In genomic region chr16:19716183-19716582, GRCh38 we compare ENCODE assay signal across 10 cellular contexts. TPM values are rescaled to one million over a fixed set of nuclear protein-coding genes. Genes with fewer than 3 reads are reported as not detected.
DNase-seq lines count a peak whose midpoint lies in the region; ATAC-seq and TF ChIP-seq lines count a peak whose summit lies in the region.
"Had no signal": no experiment of that assay in that cellular context is flagged by ENCODE, and none has a peak within 500 bp of the region (broad histone marks: within the 10 kb centered on the region; RNA-seq: fewer than 3 reads in every experiment).

No MANE protein-coding gene starts in this region.

- H4K20me1 ChIP-seq in DOHH2 (ENCODE audit: control insufficient read depth, insufficient read depth, low read depth, low read length): peaks cover 5% of the 10 kb centered on the region; the same call in 1 of the 2 replicates

- H3K27ac Mint-ChIP-seq in WTC11: peak overlapping the region; percentile 21; the same call in 1 of the 2 replicates

- CTCF ChIA-PET in WTC11 (lab: Charles Lee): interaction anchor here (1.7 kb wide), 1 partner anchor 115 kb away, joined by 3 read pairs; no protein-coding TSS in a partner anchor

- no peak overlapping the region for H3K9ac ChIP-seq in iPS-18a (ENCODE audit: low read length)

- H3K36me3 Mint-ChIP-seq in WTC11: peaks cover 40% of the 10 kb centered on the region

- H3K4me1 ChIP-seq in DOHH2 (ENCODE audit: control insufficient read depth, low read length): peaks cover 22% of the 10 kb centered on the region
- peaks cover 25% of the 10 kb centered on the region for H3K4me1 ChIP-seq in iPS-18a (ENCODE audit: control insufficient read depth, low read depth, low read length)

- POLR2A ChIA-PET in WTC11 (lab: Charles Lee): no interaction called here

- H3K27me3 ChIP-seq in DOHH2 (ENCODE audit: control insufficient read depth, low read length): no peaks in the 10 kb centered on the region
- H3K27me3 ChIP-seq in iPS-18a (ENCODE audit: control insufficient read depth, insufficient read depth, low read length): no peaks in the 10 kb centered on the region

- H3K9me3 Mint-ChIP-seq in WTC11: no peaks in the 10 kb centered on the region

- H3K36me3 ChIP-seq in DOHH2 (ENCODE audit: control insufficient read depth, low read length) (peaks cover 52% of the 10 kb centered on the region), iPS-18a (ENCODE audit: control insufficient read depth, low read depth, low read length) (peaks cover 30% of the 10 kb centered on the region)

- H3K27me3 Mint-ChIP-seq in WTC11 (ENCODE audit: low read depth): no peaks in the 10 kb centered on the region

- H3K4me1 Mint-ChIP-seq in WTC11: peaks cover 43% of the 10 kb centered on the region

- H3K4me3 ChIP-seq in DOHH2 (ENCODE audit: low read length): peak overlapping the region; percentile 98
- peak overlapping the region; percentile 100 for H3K4me3 ChIP-seq in iPS-18a (ENCODE audit: low read length)

- DNase-seq in WTC11 (ENCODE audit: low spot score): no peak
- DNase-seq in cerebellar cortex (ENCODE audit: low spot score): no peak
- DNase-seq in midbrain (lab: John Stamatoyannopoulos, UW): no peak
- no peak for DNase-seq in AG08396 (ENCODE audit: low spot score)
- no peak for DNase-seq in middle frontal gyrus (ENCODE audit: extremely low spot score, low spot score)
- DNase-seq: NCI-H1694, retina had no signal

- ATAC-seq in WTC11: no peak

- H3K9me2 ChIP-seq in DOHH2 (replicated peaks; ENCODE audit: control insufficient read depth, low read length): no peaks in the 10 kb centered on the region

- peak overlapping the region; percentile 97 for H3K4me3 Mint-ChIP-seq in WTC11

- H3K9me3 ChIP-seq in DOHH2 (ENCODE audit: control insufficient read depth, insufficient read depth, low read length) (no peaks in the 10 kb centered on the region), iPS-18a (ENCODE audit: control insufficient read depth, low read depth, low read length) (no peaks in the 10 kb centered on the region)

- peak overlapping the region; percentile 88 for H3K27ac ChIP-seq in 22Rv1
- no peak overlapping the region for H3K27ac ChIP-seq in DOHH2 (ENCODE audit: low read depth, low read length)
- H3K27ac ChIP-seq in iPS-18a (ENCODE audit: low read length): no peak overlapping the region

- H3K4me2 ChIP-seq in DOHH2 (ENCODE audit: low read length): peak overlapping the region; percentile 73

- H3F3A ChIP-seq in DOHH2 (ENCODE audit: control insufficient read depth, insufficient read depth): no peaks in the 10 kb centered on the region

- no peak for TF ChIP-seq CTCF in 22Rv1 (IDR thresholded peaks at IDR 0.05)
- no peak for TF ChIP-seq CTCF in DOHH2 (IDR thresholded peaks at IDR 0.05; ENCODE audit: low read depth, low read length, poor library complexity, severe bottlenecking)
- TF ChIP-seq CTCF in WTC11 (IDR thresholded peaks at IDR 0.05): no peak

- H3K79me2 ChIP-seq in DOHH2 (ENCODE audit: control insufficient read depth, low read length): peaks cover 70% of the 10 kb centered on the region

TF ChIP-seq in WTC11, 78 proteins besides CTCF, POLR2A, EP300 and RAD21:
- TF ChIP-seq ZNF423 (CRISPR knock-in tag; IDR thresholded peaks at IDR 0.05) (no peak), PREB (CRISPR knock-in tag; IDR thresholded peaks at IDR 0.05; ENCODE audit: borderline replicate concordance) (no peak), ZNF219 (CRISPR knock-in tag; IDR thresholded peaks at IDR 0.05; ENCODE audit: borderline replicate concordance) (no peak), NFYB (CRISPR knock-in tag; conservative IDR thresholded peaks at IDR 0.05; ENCODE audit: low read depth) (no peak), MLX (CRISPR knock-in tag; IDR thresholded peaks at IDR 0.05) (no peak), ZNF671 (CRISPR knock-in tag; IDR thresholded peaks at IDR 0.05) (no peak), ZNF232 (CRISPR knock-in tag; IDR thresholded peaks at IDR 0.05) (no peak), PRDM15 (CRISPR knock-in tag; IDR thresholded peaks at IDR 0.05) (no peak), CREM (CRISPR knock-in tag; IDR thresholded peaks at IDR 0.05) (no peak), IRF2 (CRISPR knock-in tag; IDR thresholded peaks at IDR 0.05; ENCODE audit: borderline replicate concordance, low read depth) (no peak)
TF ChIP-seq in WTC11: peak in this region for 0.

RNA-seq across cellular contexts. Expression of gene KNOP1, which starts 1.8 kb away (rescaled TPM):
- 87.4 to 102 TPM (median 93.4 TPM) in 3 replicates for total RNA-seq in WTC11 (2021)

RNA-seq across cellular contexts. Expression of gene IQCK, which starts 1.9 kb away (rescaled TPM):
- 5.2 to 6.0 TPM (median 5.8 TPM) in 3 replicates for total RNA-seq in WTC11 (2021)
